29 cellular contexts compared by ENCODE assay signal in genomic region chr2:133412637-133413164, GRCh38.
"Had no signal": no experiment of that assay in that cellular context is flagged by ENCODE, and none has a peak within 500 bp of the region (broad histone marks: within the 10 kb centered on the region; RNA-seq: fewer than 3 reads in every experiment).

No MANE protein-coding gene starts in this region.

- H3K9me3 ChIP-seq: esophagus muscularis mucosa, gastrocnemius medialis, heart left ventricle had no signal

- DNase-seq: activated CD4-positive, alpha-beta memory T cell treated with anti-CD3 and anti-CD28 coated beads for 36 hours; activated CD4-positive, alpha-beta T cell treated with anti-CD3 and anti-CD28 coated beads for 36 hours; activated CD4-positive, alpha-beta T cell treated with anti-CD3 and anti-CD28 coated beads, Interleukin-2, amount 10 ng/mL, durations not matched to agents 24 days and 14 days; activated CD4-positive, CD25-positive, alpha-beta regulatory T cell; activated CD4-positive, CD25-positive, alpha-beta regulatory T cell treated with anti-CD3 and anti-CD28 coated beads, Interleukin-2, amount 50 U/mL, for 72 hours; activated CD8-positive, alpha-beta memory T cell treated with anti-CD3 and anti-CD28 coated beads, Interleukin-2, amount 50 U/mL, for 48 hours; activated gamma-delta T cell; activated naive CD4-positive, alpha-beta T cell; activated naive CD4-positive, alpha-beta T cell treated with anti-CD3 and anti-CD28 coated beads, Interleukin-2, amount 10 ng/mL, durations not matched to agents 7 days and 5 days; activated naive CD8-positive, alpha-beta T cell treated with anti-CD3 and anti-CD28 coated beads, Interleukin-2, amount 10 ng/mL, durations not matched to agents 7 days and 5 days; activated T-cell treated with anti-CD3 and anti-CD28 coated beads for 4 hours; activated T-cell treated with anti-CD3 and anti-CD28 coated beads, Interleukin-2, amount 50 U/mL, for 24 hours; activated T-cell treated with anti-CD3 and anti-CD28 coated beads, Interleukin-2, amount 50 U/mL, for 72 hours; amniotic stem cell; anterior cingulate cortex; brain microvascular endothelial cell; dorsolateral prefrontal cortex; effector memory CD4-positive, alpha-beta T cell; erythroblast; foreskin keratinocyte; gastrocnemius medialis; glutamatergic neuron; heart left ventricle; T-helper 2 cell had no signal

- ATAC-seq: activated CD4-positive, alpha-beta T cell treated with anti-CD3 and anti-CD28 coated beads for 36 hours; activated naive CD4-positive, alpha-beta T cell treated with anti-CD3 and anti-CD28 coated beads, Interleukin-2, amount 50 U/mL, for 72 hours; activated T-cell treated with anti-CD3 and anti-CD28 coated beads, Interleukin-2, amount 50 U/mL, for 72 hours; foreskin keratinocyte; gastrocnemius medialis; heart left ventricle had no signal

- H3K4me1 ChIP-seq: esophagus muscularis mucosa, foreskin keratinocyte, gastrocnemius medialis had no signal

- FAIRE-seq: astrocyte, bronchial epithelial cell had no signal

- H3K36me3 ChIP-seq: brain microvascular endothelial cell, esophagus muscularis mucosa, gastrocnemius medialis, heart left ventricle had no signal

- H3K4me3 ChIP-seq: coronary artery, dorsolateral prefrontal cortex, esophagus muscularis mucosa, gastrocnemius medialis, heart left ventricle had no signal

- H3K27ac ChIP-seq: brain microvascular endothelial cell, coronary artery, dorsolateral prefrontal cortex, esophagus muscularis mucosa, foreskin keratinocyte, gastrocnemius medialis, heart left ventricle had no signal

- H3K27me3 ChIP-seq: brain microvascular endothelial cell, esophagus muscularis mucosa, foreskin keratinocyte, gastrocnemius medialis, heart left ventricle had no signal
